12 cellular contexts compared by ENCODE assay signal in the genomic region with DNA sequence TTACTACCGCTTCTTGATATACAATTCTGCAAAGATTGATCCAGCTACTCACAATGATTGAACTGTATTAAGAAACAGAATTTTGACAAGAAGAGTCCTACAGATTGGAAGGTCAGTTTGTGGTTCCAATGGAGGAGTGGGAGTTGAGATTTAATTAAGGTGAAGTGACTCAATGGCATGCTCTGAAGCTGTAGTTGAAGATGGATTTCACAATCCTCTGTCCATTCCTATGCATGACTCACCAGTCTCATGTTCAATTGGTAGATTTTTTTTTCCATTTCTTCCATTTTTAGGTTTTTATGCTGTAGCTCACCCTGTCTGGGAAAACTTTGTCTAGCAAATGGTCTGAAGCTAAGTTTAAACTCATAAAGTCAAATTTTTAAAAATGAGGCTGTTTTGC.
DNase-seq lines count a peak whose midpoint lies in the region; ATAC-seq, FAIRE-seq and TF ChIP-seq lines count a peak whose summit lies in the region.
"Had no signal": no experiment of that assay in that cellular context is flagged by ENCODE, and none has a peak within 500 bp of the region (broad histone marks: within the 10 kb centered on the region; RNA-seq: fewer than 3 reads in every experiment).

No MANE protein-coding gene starts in this region.

- H3K4me1 Mint-ChIP-seq in astrocyte (ENCODE audit: low read depth, unreplicated experiment): peaks cover 18% of the 10 kb centered on the region
- peaks cover 42% of the 10 kb centered on the region for H3K4me1 Mint-ChIP-seq in CD4-positive, alpha-beta T cell (ENCODE audit: low read depth)

- peaks cover 7% of the 10 kb centered on the region for H3K4me1 ChIP-seq in astrocyte (ENCODE audit: insufficient read depth, low read length)
- H3K4me1 ChIP-seq in left lung: no peaks in the 10 kb centered on the region

- H3K27me3 ChIP-seq in astrocyte (ENCODE audit: insufficient read depth, low read length): no peaks in the 10 kb centered on the region
- H3K27me3 ChIP-seq in left lung: no peaks in the 10 kb centered on the region
- H3K27me3 ChIP-seq in CD4-positive, alpha-beta T cell (ENCODE audit: control insufficient read depth, insufficient read depth, low read length): no peaks in the 10 kb centered on the region

- no peaks in the 10 kb centered on the region for H4K20me1 ChIP-seq in astrocyte (ENCODE audit: insufficient read depth, low read length)

- no peaks in the 10 kb centered on the region for H3K79me2 ChIP-seq in astrocyte (ENCODE audit: insufficient read depth, low read length)

- H3K9me3 ChIP-seq in KOPT-K1 (ENCODE audit: insufficient read depth, low read length, poor library complexity, severe bottlenecking) (no peaks in the 10 kb centered on the region), astrocyte (ENCODE audit: insufficient read depth, low read depth, low read length) (no peaks in the 10 kb centered on the region), left lung (no peaks in the 10 kb centered on the region)
- H3K9me3 ChIP-seq in CD4-positive, alpha-beta T cell (ENCODE audit: control insufficient read depth, low read length): no peaks in the 10 kb centered on the region

- peak overlapping the region; percentile 98 for H3K27ac ChIP-seq in KOPT-K1 (ENCODE audit: low read depth, low read length, poor library complexity, severe bottlenecking)
- peak overlapping the region; percentile 20 for H3K27ac ChIP-seq in astrocyte (ENCODE audit: low read depth, low read length)
- peak overlapping the region in 1 of 2 donors; percentile 46 for H3K27ac ChIP-seq in left lung
- H3K27ac ChIP-seq in CD4-positive, alpha-beta T cell (ENCODE audit: low read depth, low read length): no peak overlapping the region
- H3K27ac ChIP-seq: PC-9 had no signal

- ATAC-seq in left lung: peak; percentile 79
- ATAC-seq in CD4-positive, alpha-beta T cell (ENCODE audit: poor library complexity): no peak
- no peak for ATAC-seq in HG03520 (IDR thresholded peaks at IDR 0.05; ENCODE audit: unreplicated experiment)
- ATAC-seq: sciatic nerve had no signal

- intact Hi-C loops in left lung (cut with DNase I): no loop called here
- intact Hi-C loops in CD4-positive, alpha-beta T cell (cut with DNase I, micrococcal nuclease): loop anchor here (5.0 to 10.0 kb wide), 3 partner anchors 33 to 314 kb away; no protein-coding TSS in a partner anchor

- no peaks in the 10 kb centered on the region for H3K27me3 Mint-ChIP-seq in astrocyte (ENCODE audit: low read depth, unreplicated experiment)
- no peaks in the 10 kb centered on the region for H3K27me3 Mint-ChIP-seq in CD4-positive, alpha-beta T cell

- H3K4me3 ChIP-seq in astrocyte (ENCODE audit: insufficient read depth, low read depth, low read length) (no peak overlapping the region), left lung (no peak overlapping the region)
- H3K4me3 ChIP-seq: PC-9 had no signal

- H3K9me3 Mint-ChIP-seq in astrocyte (ENCODE audit: unreplicated experiment): no peaks in the 10 kb centered on the region
- no peaks in the 10 kb centered on the region for H3K9me3 Mint-ChIP-seq in CD4-positive, alpha-beta T cell

- POLR2A ChIA-PET in CD4-positive, alpha-beta T cell (lab: Charles Lee): interaction anchor here (0.8 to 1.2 kb wide), 3 partner anchors 11 to 37 kb away, joined by 3 to 4 read pairs (median 3); no protein-coding TSS in a partner anchor

- FAIRE-seq in astrocyte (lab: Jason Lieb, UNC): peak; percentile 97

- CTCF ChIA-PET in CD4-positive, alpha-beta T cell (lab: Charles Lee): interaction anchor here (0.7 kb wide), 1 partner anchor 38 kb away, joined by 3 read pairs; no protein-coding TSS in a partner anchor

- peak overlapping the region; percentile 67 for H3K27ac Mint-ChIP-seq in astrocyte (ENCODE audit: unreplicated experiment)
- no peak overlapping the region for H3K27ac Mint-ChIP-seq in CD4-positive, alpha-beta T cell

- DNase-seq in COLO829 (ENCODE audit: low spot score) (peak; percentile 84), astrocyte (ENCODE audit: low read depth) (peak; percentile 95), left lung (no peak), NCI-H1417 treated with DMSO at 0.1 percent for 48 hours (lab: John Stamatoyannopoulos, UW) (no peak)
- DNase-seq in CD4-positive, alpha-beta T cell: no peak
- no peak for DNase-seq in activated CD4-positive, CD25-positive, alpha-beta regulatory T cell (lab: John Stamatoyannopoulos, UW)
- DNase-seq: cortex of kidney, NCI-H1048 had no signal

- H3K4me3 Mint-ChIP-seq in astrocyte (ENCODE audit: unreplicated experiment): no peak overlapping the region
- no peak overlapping the region for H3K4me3 Mint-ChIP-seq in CD4-positive, alpha-beta T cell

- no peak overlapping the region for H2AFZ ChIP-seq in astrocyte (ENCODE audit: low read depth, low read length)
- H2AFZ ChIP-seq: PC-9 had no signal

- no peaks in the 10 kb centered on the region for H3K36me3 Mint-ChIP-seq in astrocyte (ENCODE audit: low read depth, unreplicated experiment)
- peaks cover 3% of the 10 kb centered on the region for H3K36me3 Mint-ChIP-seq in CD4-positive, alpha-beta T cell (ENCODE audit: low read depth)

- no peak overlapping the region for H3K9ac ChIP-seq in astrocyte (ENCODE audit: low read length)

- H3K36me3 ChIP-seq in KOPT-K1 (ENCODE audit: insufficient read depth, low read length) (peaks cover 15% of the 10 kb centered on the region), astrocyte (ENCODE audit: insufficient read depth, low read length) (no peaks in the 10 kb centered on the region), left lung (no peaks in the 10 kb centered on the region)

- TF ChIP-seq CTCF in astrocyte (IDR thresholded peaks at IDR 0.05; ENCODE audit: insufficient read depth, low read depth, low read length) (no peak), left lung (IDR thresholded peaks at IDR 0.05) (no peak)
- no peak for TF ChIP-seq CTCF in CD4-positive, alpha-beta T cell (IDR thresholded peaks at IDR 0.05)

- peak overlapping the region; percentile 12 for H3K4me2 ChIP-seq in astrocyte (ENCODE audit: low read length)
- H3K4me2 ChIP-seq: PC-9 had no signal

Comparison
In these comparisons a context has a peak if more than half of its experiments do, and no peak if none do; other contexts are left out.
1. DNase-seq: peak in COLO829 (single experiment) and astrocyte (single experiment); none in left lung (0 of 2), CD4-positive, alpha-beta T cell (0 of 10), activated CD4-positive, CD25-positive, alpha-beta regulatory T cell (0 of 4) and NCI-H1417 treated with DMSO at 0.1 percent for 48 hours (single experiment).
2. intact Hi-C loops: an anchor here in CD4-positive, alpha-beta T cell (5.0 to 10.0 kb wide); none called in left lung.